ENCODE assay signal across 8 cellular contexts in the genomic region with DNA sequence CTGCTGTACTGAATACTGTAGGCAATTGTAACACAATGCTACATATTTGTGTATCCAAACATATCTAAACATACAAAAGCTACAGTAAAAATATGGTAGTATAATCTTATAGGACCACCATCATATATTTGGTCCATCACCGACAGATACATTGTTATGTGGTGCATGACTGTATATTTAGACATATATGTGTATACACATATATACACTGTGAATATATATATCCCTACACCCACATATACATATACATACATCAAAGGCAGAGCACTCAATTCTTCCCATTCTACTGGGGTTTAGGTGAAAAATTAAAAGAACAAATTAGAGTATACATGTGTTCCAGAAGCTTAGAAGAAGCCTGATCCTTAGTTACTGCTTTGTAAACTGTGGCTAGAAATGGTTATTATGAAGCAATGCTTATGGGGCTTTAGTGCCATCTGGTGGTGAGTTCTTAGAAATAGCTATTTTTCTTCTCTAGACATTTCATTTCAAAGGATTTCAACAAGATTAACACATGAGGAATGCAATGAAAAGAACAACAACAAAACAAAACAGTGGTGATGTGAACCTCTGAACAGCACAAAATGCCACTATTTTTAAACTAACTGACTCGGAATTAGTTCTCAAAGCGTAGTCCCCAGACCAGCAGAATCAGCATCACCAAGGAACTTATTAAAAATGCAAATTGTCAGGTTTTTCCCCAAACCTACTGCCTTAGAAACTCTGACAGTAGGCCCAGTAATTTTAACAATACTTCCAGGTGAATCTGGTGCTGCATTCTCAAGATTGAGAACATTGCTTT. TPM values are rescaled to one million over a fixed set of nuclear protein-coding genes. Genes with fewer than 3 reads are reported as not detected.
DNase-seq lines count a peak whose midpoint lies in the region; ATAC-seq and TF ChIP-seq lines count a peak whose summit lies in the region.

No MANE protein-coding gene starts in this region.

- no peak overlapping the region for H3K27ac Mint-ChIP-seq in activated CD4-positive, alpha-beta T cell treated with anti-CD3 and anti-CD28 coated beads, Interleukin-2, amount 10 ng/mL, durations not matched to agents 7 days and 5 days
- H3K27ac Mint-ChIP-seq in activated CD4-positive, alpha-beta memory T cell treated with anti-CD3 and anti-CD28 coated beads, Interleukin-2, amount 10 ng/mL, durations not matched to agents 7 days and 5 days = no peak overlapping the region

- peak; percentile 27 for DNase-seq in activated CD4-positive, alpha-beta T cell treated with anti-CD3 and anti-CD28 coated beads, Interleukin-2, amount 10 ng/mL, durations not matched to agents 7 days and 5 days
- no peak for DNase-seq in activated CD4-positive, alpha-beta T cell treated with anti-CD3 and anti-CD28 coated beads, Interleukin-2, amount 50 U/mL, for 48 hours
- DNase-seq in NCI-H82 treated with DMSO at 0.1 percent for 48 hours (lab: John Stamatoyannopoulos, UW; ENCODE audit: unreplicated experiment) (peak; percentile 29), choroid plexus epithelial cell (ENCODE audit: low read depth) (peak; percentile 62), mucosa of descending colon (peak in 1 of 3 donors; percentile 25)
- DNase-seq in activated CD4-positive, alpha-beta memory T cell treated with anti-CD3 and anti-CD28 coated beads, Interleukin-2, amount 10 ng/mL, durations not matched to agents 7 days and 5 days = no peak

- H3K36me3 Mint-ChIP-seq in activated CD4-positive, alpha-beta T cell treated with anti-CD3 and anti-CD28 coated beads, Interleukin-2, amount 10 ng/mL, durations not matched to agents 7 days and 5 days (ENCODE audit: low read depth) = no peaks in the 10 kb centered on the region
- H3K36me3 Mint-ChIP-seq in activated CD4-positive, alpha-beta memory T cell treated with anti-CD3 and anti-CD28 coated beads, Interleukin-2, amount 10 ng/mL, durations not matched to agents 7 days and 5 days (ENCODE audit: low read depth) = no peaks in the 10 kb centered on the region

- H3K4me3 Mint-ChIP-seq in activated CD4-positive, alpha-beta T cell treated with anti-CD3 and anti-CD28 coated beads, Interleukin-2, amount 10 ng/mL, durations not matched to agents 7 days and 5 days = no peak overlapping the region
- H3K4me3 Mint-ChIP-seq in activated CD4-positive, alpha-beta memory T cell treated with anti-CD3 and anti-CD28 coated beads, Interleukin-2, amount 10 ng/mL, durations not matched to agents 7 days and 5 days = no peak overlapping the region

- peak; percentile 63 for ATAC-seq in HG02798 (IDR thresholded peaks at IDR 0.05; ENCODE audit: poor library complexity, unreplicated experiment)
- peak; percentile 43 for ATAC-seq in mucosa of descending colon
- no peak for ATAC-seq in GM21737 (IDR thresholded peaks at IDR 0.05; ENCODE audit: unreplicated experiment)

- no peaks in the 10 kb centered on the region for H3K9me3 Mint-ChIP-seq in activated CD4-positive, alpha-beta T cell treated with anti-CD3 and anti-CD28 coated beads, Interleukin-2, amount 10 ng/mL, durations not matched to agents 7 days and 5 days
- H3K9me3 Mint-ChIP-seq in activated CD4-positive, alpha-beta memory T cell treated with anti-CD3 and anti-CD28 coated beads, Interleukin-2, amount 10 ng/mL, durations not matched to agents 7 days and 5 days = no peaks in the 10 kb centered on the region

- H3K36me3 ChIP-seq in mucosa of descending colon (ENCODE audit: low read depth) = no peaks in the 10 kb centered on the region

- POLR2A ChIA-PET in activated CD4-positive, alpha-beta T cell treated with anti-CD3 and anti-CD28 coated beads, Interleukin-2, amount 10 ng/mL, durations not matched to agents 7 days and 5 days (lab: Charles Lee) = no interaction called here
- POLR2A ChIA-PET in activated CD4-positive, alpha-beta memory T cell treated with anti-CD3 and anti-CD28 coated beads, Interleukin-2, amount 10 ng/mL, durations not matched to agents 7 days and 5 days (lab: Charles Lee) = interaction anchor here (0.6 kb wide), 1 partner anchor 341 kb away, joined by 3 read pairs; no protein-coding TSS in a partner anchor

- H3K4me3 ChIP-seq in choroid plexus epithelial cell (ENCODE audit: low read depth, low read length) (no peak overlapping the region), mucosa of descending colon (no peak overlapping the region)

- H3K27me3 Mint-ChIP-seq in activated CD4-positive, alpha-beta T cell treated with anti-CD3 and anti-CD28 coated beads, Interleukin-2, amount 10 ng/mL, durations not matched to agents 7 days and 5 days = peaks cover 20% of the 10 kb centered on the region
- peaks cover 23% of the 10 kb centered on the region for H3K27me3 Mint-ChIP-seq in activated CD4-positive, alpha-beta memory T cell treated with anti-CD3 and anti-CD28 coated beads, Interleukin-2, amount 10 ng/mL, durations not matched to agents 7 days and 5 days

- no peaks in the 10 kb centered on the region for H3K4me1 Mint-ChIP-seq in activated CD4-positive, alpha-beta T cell treated with anti-CD3 and anti-CD28 coated beads, Interleukin-2, amount 10 ng/mL, durations not matched to agents 7 days and 5 days
- H3K4me1 Mint-ChIP-seq in activated CD4-positive, alpha-beta memory T cell treated with anti-CD3 and anti-CD28 coated beads, Interleukin-2, amount 10 ng/mL, durations not matched to agents 7 days and 5 days = no peaks in the 10 kb centered on the region

- H3K4me1 ChIP-seq in mucosa of descending colon (ENCODE audit: low read depth) = no peaks in the 10 kb centered on the region

- CTCF ChIA-PET in activated CD4-positive, alpha-beta T cell treated with anti-CD3 and anti-CD28 coated beads, Interleukin-2, amount 10 ng/mL, durations not matched to agents 7 days and 5 days (lab: Charles Lee) = no interaction called here
- CTCF ChIA-PET in activated CD4-positive, alpha-beta memory T cell treated with anti-CD3 and anti-CD28 coated beads, Interleukin-2, amount 10 ng/mL, durations not matched to agents 7 days and 5 days (lab: Charles Lee) = interaction anchor here (0.7 to 2.7 kb wide), 15 partner anchors 8 to 163 kb away, joined by 3 to 17 read pairs (median 3); partner anchors contain the start of gene PKHD1

- intact Hi-C loops in mucosa of descending colon (cut with DNase I, micrococcal nuclease) = no loop called here

- no peaks in the 10 kb centered on the region for H3K9me3 ChIP-seq in mucosa of descending colon

- TF ChIP-seq CTCF in choroid plexus epithelial cell (conservative IDR thresholded peaks at IDR 0.05; ENCODE audit: low read depth, low read length) (peak; percentile 68), mucosa of descending colon (IDR thresholded peaks at IDR 0.05) (no peak)

RNA-seq across cellular contexts. Expression of gene PKHD1, which starts 38.0 kb away (rescaled TPM):
- total RNA-seq in activated CD4-positive, alpha-beta T cell treated with anti-CD3 and anti-CD28 coated beads, Interleukin-2, amount 10 ng/mL, durations not matched to agents 7 days and 5 days = not detected
- total RNA-seq in mucosa of descending colon = under 1 TPM; 0.12 to 0.22 (median 0.20) TPM
- not detected for total RNA-seq in activated CD4-positive, alpha-beta memory T cell treated with anti-CD3 and anti-CD28 coated beads, Interleukin-2, amount 10 ng/mL, durations not matched to agents 7 days and 5 days

Comparison
In these comparisons a context has a peak if more than half of its experiments do, and no peak if none do; other contexts are left out.
1. DNase-seq: peak in activated CD4-positive, alpha-beta T cell treated with anti-CD3 and anti-CD28 coated beads, Interleukin-2, amount 10 ng/mL, durations not matched to agents 7 days and 5 days (single experiment), NCI-H82 treated with DMSO at 0.1 percent for 48 hours (single experiment) and choroid plexus epithelial cell (single experiment); none in activated CD4-positive, alpha-beta T cell treated with anti-CD3 and anti-CD28 coated beads, Interleukin-2, amount 50 U/mL, for 48 hours (0 of 2) and activated CD4-positive, alpha-beta memory T cell treated with anti-CD3 and anti-CD28 coated beads, Interleukin-2, amount 10 ng/mL, durations not matched to agents 7 days and 5 days (single experiment).